18 cellular contexts compared by ENCODE assay signal in genomic region chr4:16360694-16361262, GRCh38.
DNase-seq lines count a peak whose midpoint lies in the region; ATAC-seq and TF ChIP-seq lines count a peak whose summit lies in the region.
"Had no signal": no experiment of that assay in that cellular context is flagged by ENCODE, and none has a peak within 500 bp of the region (broad histone marks: within the 10 kb centered on the region; RNA-seq: fewer than 3 reads in every experiment).

No MANE protein-coding gene starts in this region.

- H3K27ac Mint-ChIP-seq in GM23338: no peak overlapping the region
- H3K27ac Mint-ChIP-seq: T-helper 17 cell had no signal

- peak overlapping the region; percentile 74; the same call in 1 of the 2 replicates for H2AFZ ChIP-seq in GM23338

- peak; percentile 11 for DNase-seq in GM23338 (ENCODE audit: low spot score)
- peak; percentile 81 for DNase-seq in NCI-H187 treated with DMSO at 0.1 percent for 48 hours (lab: John Stamatoyannopoulos, UW)
- DNase-seq in SK-MEL-5 (ENCODE audit: low read depth, low spot score): peak; percentile 55
- peak; percentile 62 for DNase-seq in spleen
- no peak for DNase-seq in aorta
- DNase-seq in NK-92 treated with Interleukin-12 subunit alpha and Interleukin-12 subunit beta, amount 100 ng/mL, for 24 hours (lab: John Stamatoyannopoulos, UW): no peak
- DNase-seq in C1 segment of cervical spinal cord (lab: John Stamatoyannopoulos, UW): no peak
- DNase-seq: ACHN, AML-193, COR-L47, DMS153, H7, NCI-H1417 treated with DMSO at 0.1 percent for 48 hours, NCI-H446, NCI-H69, SHP77 treated with DMSO at 0.1 percent for 48 hours, T-helper 17 cell had no signal

- H3K9me2 ChIP-seq in GM23338 (ENCODE audit: insufficient read depth): no peaks in the 10 kb centered on the region

- no peak overlapping the region for H3K4me3 ChIP-seq in GM23338
- no peak overlapping the region for H3K4me3 ChIP-seq in spleen
- H3K4me3 ChIP-seq in aorta (ENCODE audit: low read length in 2 of 2): no peak overlapping the region

- no peaks in the 10 kb centered on the region for H4K20me1 ChIP-seq in GM23338 (replicated peaks; ENCODE audit: insufficient read depth)

- H3F3A ChIP-seq in GM23338 (replicated peaks; ENCODE audit: low read depth): no peaks in the 10 kb centered on the region

- WGBS in spleen, 5 donors: 89 to 96% (median 95%) methylated on average over 36 of the region's 36 CpGs
- WGBS in aorta, 2 donors: 93% methylated on average over 36 of the region's 36 CpGs

- in situ Hi-C loops in SK-MEL-5 (cut with HindIII; ENCODE audit: low pct_unique_long_range_greater_than_20kb, low sequenced_read_pairs): no loop called here

- no peak for TF ChIP-seq POLR2A in spleen (IDR thresholded peaks at IDR 0.05)

- no peaks in the 10 kb centered on the region for H3K9me3 Mint-ChIP-seq in GM23338

- no peaks in the 10 kb centered on the region for H3K36me3 Mint-ChIP-seq in GM23338 (ENCODE audit: low read depth)

- H3K79me2 ChIP-seq in GM23338 (replicated peaks; ENCODE audit: insufficient read depth): no peaks in the 10 kb centered on the region

- ATAC-seq in GM23338 (no peak), aorta (ENCODE audit: low FRiP score) (no peak)
- ATAC-seq: T-helper 17 cell had no signal

- no peaks in the 10 kb centered on the region for H3K27me3 ChIP-seq in GM23338 (ENCODE audit: insufficient read depth)
- no peaks in the 10 kb centered on the region for H3K27me3 ChIP-seq in spleen (replicated peaks in 1 of 7)
- no peaks in the 10 kb centered on the region for H3K27me3 ChIP-seq in aorta (ENCODE audit: control insufficient read depth in 1 of 2, insufficient read depth in 2 of 2, low read length in 1 of 2)

- H3K27ac ChIP-seq in GM23338 (ENCODE audit: low read depth) (no peak overlapping the region), spleen (no peak overlapping the region), aorta (ENCODE audit: low read depth in 1 of 2, low read length in 2 of 2) (no peak overlapping the region)
- H3K27ac ChIP-seq: HL-60 had no signal

- no peak overlapping the region for H3K4me2 ChIP-seq in GM23338

- H3K4me1 ChIP-seq in GM23338 (ENCODE audit: insufficient read depth) (no peaks in the 10 kb centered on the region), spleen (no peaks in the 10 kb centered on the region), aorta (ENCODE audit: control insufficient read depth in 1 of 2, insufficient read depth in 2 of 2, low read length in 2 of 2) (no peaks in the 10 kb centered on the region)

- intact Hi-C loops in spleen (cut with DNase I; ENCODE audit: low total_unique reads) (no loop called here), aorta (cut with DNase I) (no loop called here)

- TF ChIP-seq CTCF in GM23338 (conservative IDR thresholded peaks at IDR 0.05; ENCODE audit: low read depth in 2 of 2) (no peak), spleen (IDR thresholded peaks at IDR 0.05 in 8 of 11, conservative IDR thresholded peaks at IDR 0.05 in 3 of 11) (no peak)

- peaks cover 3% of the 10 kb centered on the region; the same call in 1 of the 3 replicates for H3K4me1 Mint-ChIP-seq in GM23338
- H3K4me1 Mint-ChIP-seq: T-helper 17 cell had no signal

- peaks cover 2% of the 10 kb centered on the region for H3K27me3 Mint-ChIP-seq in GM23338 (ENCODE audit: insufficient read depth, low read depth, poor library complexity)
- H3K27me3 Mint-ChIP-seq: T-helper 17 cell had no signal

- H3K9me3 ChIP-seq in spleen (no peaks in the 10 kb centered on the region), aorta (ENCODE audit: control insufficient read depth, low read length) (no peaks in the 10 kb centered on the region)

- H3K36me3 ChIP-seq in GM23338 (ENCODE audit: insufficient read depth) (no peaks in the 10 kb centered on the region), spleen (no peaks in the 10 kb centered on the region), aorta (ENCODE audit: control insufficient read depth in 1 of 2, insufficient read depth in 2 of 2, low read length in 1 of 2) (no peaks in the 10 kb centered on the region)

- no peak overlapping the region for H3K4me3 Mint-ChIP-seq in GM23338
- H3K4me3 Mint-ChIP-seq: T-helper 17 cell had no signal

TF ChIP-seq in GM23338, 12 proteins besides CTCF, POLR2A, EP300 and RAD21:
- TF ChIP-seq EZH2 (IDR thresholded peaks at IDR 0.05; ENCODE audit: low read depth, unreplicated experiment) (no peak), ZNF331 (CRISPR knock-in tag; IDR thresholded peaks at IDR 0.05; ENCODE audit: low read depth) (peak; percentile 53)

Comparison
In these comparisons a context has a peak if more than half of its experiments do, and no peak if none do; other contexts are left out.
1. DNase-seq: peak in GM23338 (single experiment), NCI-H187 treated with DMSO at 0.1 percent for 48 hours (single experiment), SK-MEL-5 (single experiment) and spleen (single experiment); none in aorta (0 of 2), NK-92 treated with Interleukin-12 subunit alpha and Interleukin-12 subunit beta, amount 100 ng/mL, for 24 hours (single experiment) and C1 segment of cervical spinal cord (0 of 14).